In the genomic region with DNA sequence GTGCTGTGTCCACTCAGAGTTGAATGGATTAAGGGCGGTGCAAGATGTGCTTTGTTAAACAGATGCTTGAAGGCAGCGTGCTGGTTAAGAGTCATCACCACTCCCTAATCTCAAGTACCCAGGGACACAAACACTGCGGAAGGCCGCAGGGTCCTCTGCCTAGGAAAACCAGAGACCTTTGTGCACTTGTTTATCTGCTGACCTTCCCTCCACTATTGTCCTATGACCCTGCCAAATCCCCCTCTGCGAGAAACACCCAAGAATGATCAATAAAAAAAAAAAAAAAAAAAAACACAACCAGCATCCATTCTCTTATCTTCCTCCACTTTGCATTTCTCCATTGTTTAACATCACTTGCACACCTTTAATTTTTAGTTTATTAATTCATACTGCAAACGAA, we compare ENCODE assay signal across 7 cellular contexts. TPM values are rescaled to one million over a fixed set of nuclear protein-coding genes. Genes with fewer than 3 reads are reported as not detected.
DNase-seq lines count a peak whose midpoint lies in the region; ATAC-seq and TF ChIP-seq lines count a peak whose summit lies in the region.
"Not testable (repeated sequence)": the region's sequence is repeated elsewhere in the genome, so short reads cannot be mapped to it uniquely, and the experiment has no call there.

No MANE protein-coding gene starts in this region.

- peaks cover 33% of the 10 kb centered on the region for H3K4me1 Mint-ChIP-seq in activated CD4-positive, alpha-beta T cell treated with anti-CD3 and anti-CD28 coated beads, Interleukin-2, amount 10 ng/mL, durations not matched to agents 7 days and 5 days

- not testable (repeated sequence) for H3K27ac ChIP-seq in MM.1S (ENCODE audit: low read length); breast epithelium; mesendoderm (ENCODE audit: low read depth, low read length)
- H3K27ac ChIP-seq in gastrocnemius medialis: peak overlapping the region in 2 of 4 donors; percentile 94 to 95

- in situ Hi-C loops in gastrocnemius medialis (cut with MboI; ENCODE audit: low sequenced_read_pairs in 4 of 4): loop anchor here in 2 of 4 donors (5.0 kb wide), 1 partner anchor 59 kb away; a partner anchor contains a TSS

- not testable (repeated sequence) for H3K9me2 ChIP-seq in MM.1S (replicated peaks; ENCODE audit: insufficient read depth, low read length)

- not testable (repeated sequence) for H4K20me1 ChIP-seq in MM.1S (ENCODE audit: insufficient read depth, low read length)

- intact Hi-C loops in breast epithelium (cut with DNase I; ENCODE audit: low total_unique reads); gastrocnemius medialis (cut with DNase I; ENCODE audit: low total_unique reads): not testable (repeated sequence)

- not testable (repeated sequence) for H4K8ac ChIP-seq in mesendoderm (ENCODE audit: low read depth, low read length)

- H3K79me2 ChIP-seq in MM.1S (ENCODE audit: low read length) (peaks cover 30% of the 10 kb centered on the region), mesendoderm (ENCODE audit: control insufficient read depth, insufficient read depth, low read length) (peaks cover 21% of the 10 kb centered on the region)

- H2BK15ac ChIP-seq in mesendoderm (replicated peaks; ENCODE audit: low read depth): not testable (repeated sequence)

- not testable (repeated sequence) for H3K27me3 ChIP-seq in MM.1S (replicated peaks; ENCODE audit: insufficient read depth, low read length); breast epithelium; mesendoderm (ENCODE audit: insufficient read depth, low read length, poor library complexity); gastrocnemius medialis

- H3K27me3 Mint-ChIP-seq in activated CD4-positive, alpha-beta T cell treated with anti-CD3 and anti-CD28 coated beads, Interleukin-2, amount 10 ng/mL, durations not matched to agents 7 days and 5 days: not testable (repeated sequence)

- H3K23ac ChIP-seq in mesendoderm (ENCODE audit: low read length): not testable (repeated sequence)

- not testable (repeated sequence) for H2AFZ ChIP-seq in MM.1S (ENCODE audit: low read length)

- CTCF ChIA-PET in activated CD4-positive, alpha-beta T cell treated with anti-CD3 and anti-CD28 coated beads, Interleukin-2, amount 10 ng/mL, durations not matched to agents 7 days and 5 days (lab: Charles Lee): interaction anchor here (0.6 to 1.7 kb wide), 3 partner anchors 14 to 58 kb away, joined by 3 to 5 read pairs (median 3); no protein-coding TSS in a partner anchor

- POLR2A ChIA-PET in activated CD4-positive, alpha-beta T cell treated with anti-CD3 and anti-CD28 coated beads, Interleukin-2, amount 10 ng/mL, durations not matched to agents 7 days and 5 days (lab: Charles Lee): not testable (repeated sequence)

- peak overlapping the region; percentile 89 for H3K27ac Mint-ChIP-seq in activated CD4-positive, alpha-beta T cell treated with anti-CD3 and anti-CD28 coated beads, Interleukin-2, amount 10 ng/mL, durations not matched to agents 7 days and 5 days

- H3K4me2 ChIP-seq in MM.1S (ENCODE audit: low read depth, low read length) (peak overlapping the region; percentile 62), mesendoderm (ENCODE audit: low read length) (peak overlapping the region; percentile 29)

- not testable (repeated sequence) for TF ChIP-seq CTCF in MM.1S (IDR thresholded peaks at IDR 0.05; ENCODE audit: low read length); breast epithelium (IDR thresholded peaks at IDR 0.05); fibroblast of villous mesenchyme (IDR thresholded peaks at IDR 0.05; ENCODE audit: insufficient read depth, low read depth, low read length); gastrocnemius medialis (IDR thresholded peaks at IDR 0.05 in 4 of 5, conservative IDR thresholded peaks at IDR 0.05 in 1 of 5)

- not testable (repeated sequence) for H3K9me3 ChIP-seq in ES-I3 (ENCODE audit: control insufficient read depth, insufficient read depth, low read length); MM.1S (replicated peaks; ENCODE audit: insufficient read depth, low read length); breast epithelium; gastrocnemius medialis

- H3K56ac ChIP-seq in mesendoderm (ENCODE audit: low read length): peak overlapping the region; percentile 97

- H3K36me3 Mint-ChIP-seq in activated CD4-positive, alpha-beta T cell treated with anti-CD3 and anti-CD28 coated beads, Interleukin-2, amount 10 ng/mL, durations not matched to agents 7 days and 5 days (ENCODE audit: low read depth): not testable (repeated sequence)

- H3K4me3 Mint-ChIP-seq in activated CD4-positive, alpha-beta T cell treated with anti-CD3 and anti-CD28 coated beads, Interleukin-2, amount 10 ng/mL, durations not matched to agents 7 days and 5 days: peak overlapping the region; percentile 91

- not testable (repeated sequence) for H3K4me1 ChIP-seq in ES-I3 (ENCODE audit: insufficient read depth, low read length); MM.1S (ENCODE audit: low read length); mesendoderm (ENCODE audit: control insufficient read depth, low read depth, low read length)
- peaks cover 3 to 10% of the 10 kb centered on the region in 2 donors for H3K4me1 ChIP-seq in breast epithelium
- peaks cover 28 to 36% of the 10 kb centered on the region in 2 donors for H3K4me1 ChIP-seq in gastrocnemius medialis

- TF ChIP-seq POLR2A in breast epithelium (IDR thresholded peaks at IDR 0.05); gastrocnemius medialis (IDR thresholded peaks at IDR 0.05): not testable (repeated sequence)

- H4K5ac ChIP-seq in mesendoderm (ENCODE audit: low read length): not testable (repeated sequence)

- not testable (repeated sequence) for H3K18ac ChIP-seq in mesendoderm (ENCODE audit: low read length)

- not testable (repeated sequence) for DNase-seq in MM.1S; activated CD4-positive, alpha-beta T cell treated with anti-CD3 and anti-CD28 coated beads, Interleukin-2, amount 10 ng/mL, durations not matched to agents 7 days and 5 days; breast epithelium (ENCODE audit: low spot score in 2 of 2); fibroblast of villous mesenchyme (ENCODE audit: low read depth); mesendoderm; gastrocnemius medialis

- not testable (repeated sequence) for H2BK5ac ChIP-seq in mesendoderm (ENCODE audit: low read length)

- H3K9ac ChIP-seq in ES-I3 (ENCODE audit: low read depth, low read length) (peak overlapping the region; percentile 93), MM.1S (ENCODE audit: low read length) (peak overlapping the region; percentile 65; the same call in 1 of the 2 replicates), mesendoderm (ENCODE audit: low read length) (peak overlapping the region; percentile 94)

- H3K9me3 Mint-ChIP-seq in activated CD4-positive, alpha-beta T cell treated with anti-CD3 and anti-CD28 coated beads, Interleukin-2, amount 10 ng/mL, durations not matched to agents 7 days and 5 days: not testable (repeated sequence)

- not testable (repeated sequence) for H3K79me1 ChIP-seq in mesendoderm (ENCODE audit: low read length)

- H2AK5ac ChIP-seq in mesendoderm (ENCODE audit: low read length): not testable (repeated sequence)

- H3K4ac ChIP-seq in mesendoderm (ENCODE audit: low read depth, low read length): not testable (repeated sequence)

- not testable (repeated sequence) for H3K36me3 ChIP-seq in ES-I3 (ENCODE audit: insufficient read depth, low read length); MM.1S (replicated peaks; ENCODE audit: insufficient read depth, low read length); breast epithelium; mesendoderm (ENCODE audit: control insufficient read depth, insufficient read depth, low read length); gastrocnemius medialis

- H3K4me3 ChIP-seq in MM.1S (ENCODE audit: low read length) (peak overlapping the region; percentile 84), breast epithelium (peak overlapping the region; percentile 72 to 93 (median 77)), fibroblast of villous mesenchyme (ENCODE audit: low read depth, low read length) (peak overlapping the region; percentile 67), gastrocnemius medialis (peak overlapping the region in 3 of 4 donors; percentile 79 to 88 (median 82))
- not testable (repeated sequence) for H3K4me3 ChIP-seq in mesendoderm (ENCODE audit: low read length)

- WGBS in mesendoderm (ENCODE audit: extremely low coverage, insufficient coverage, low lambda C conversion rate): no CpG with 5 or more reads among the region's 6 CpGs

- not testable (repeated sequence) for H3F3A ChIP-seq in MM.1S (ENCODE audit: insufficient read depth, low read length)

- H2BK120ac ChIP-seq in mesendoderm (ENCODE audit: low read depth, low read length): not testable (repeated sequence)

- ATAC-seq in gastrocnemius medialis: not testable (repeated sequence)

RNA-seq across cellular contexts. Expression of a gene that starts 1.0 kb away (rescaled TPM):
- 10 to 100 TPM; 14.4 to 18.5 TPM for total RNA-seq in activated CD4-positive, alpha-beta T cell treated with anti-CD3 and anti-CD28 coated beads, Interleukin-2, amount 10 ng/mL, durations not matched to agents 7 days and 5 days
- 10 to 100 TPM; 25.3 to 34.1 (median 32.1) TPM for total RNA-seq in breast epithelium
- total RNA-seq in fibroblast of villous mesenchyme: 30.0 and 30.7 TPM in 2 replicates
- 12.2 TPM for polyA plus RNA-seq in mesendoderm (2013, experiment 1 of 2)
- 12.4 TPM for polyA plus RNA-seq in mesendoderm (2013, experiment 2 of 2)
- 1 to 10 TPM; 6.4 to 9.6 (median 8.4) TPM for total RNA-seq in gastrocnemius medialis

RNA-seq across cellular contexts. Expression of a gene that starts 42.9 kb away (rescaled TPM):
- total RNA-seq in activated CD4-positive, alpha-beta T cell treated with anti-CD3 and anti-CD28 coated beads, Interleukin-2, amount 10 ng/mL, durations not matched to agents 7 days and 5 days: not detected
- total RNA-seq in breast epithelium (1 to 10 TPM; 3.5 to 9.8 (median 9.4) TPM), fibroblast of villous mesenchyme (1.6 and 3.9 TPM in 2 replicates), gastrocnemius medialis (under 1 TPM in 2 of 4 donors, not detected in 2; 0.04 to 0.05 TPM)
- 0.08 TPM for polyA plus RNA-seq in mesendoderm (2013, experiment 1 of 2)
- 0.10 TPM for polyA plus RNA-seq in mesendoderm (2013, experiment 2 of 2)

RNA-seq across cellular contexts. Expression of a gene that starts 59.6 kb away (rescaled TPM):
- total RNA-seq in activated CD4-positive, alpha-beta T cell treated with anti-CD3 and anti-CD28 coated beads, Interleukin-2, amount 10 ng/mL, durations not matched to agents 7 days and 5 days: 10 to 100 TPM; 23.5 to 28.3 TPM
- total RNA-seq in breast epithelium (10 to 100 TPM in 2 of 3 donors, 1 to 10 TPM in 1; 9.9 to 20.5 (median 15.1) TPM), fibroblast of villous mesenchyme (8.7 and 10.8 TPM in 2 replicates), gastrocnemius medialis (10 to 100 TPM in 3 of 4 donors, 1 to 10 TPM in 1; 9.6 to 18.5 (median 14.3) TPM)
- polyA plus RNA-seq in mesendoderm (2013, experiment 1 of 2): 31.9 TPM
- 32.4 TPM for polyA plus RNA-seq in mesendoderm (2013, experiment 2 of 2)
